2 cellular contexts compared by ENCODE assay signal in the genomic region with DNA sequence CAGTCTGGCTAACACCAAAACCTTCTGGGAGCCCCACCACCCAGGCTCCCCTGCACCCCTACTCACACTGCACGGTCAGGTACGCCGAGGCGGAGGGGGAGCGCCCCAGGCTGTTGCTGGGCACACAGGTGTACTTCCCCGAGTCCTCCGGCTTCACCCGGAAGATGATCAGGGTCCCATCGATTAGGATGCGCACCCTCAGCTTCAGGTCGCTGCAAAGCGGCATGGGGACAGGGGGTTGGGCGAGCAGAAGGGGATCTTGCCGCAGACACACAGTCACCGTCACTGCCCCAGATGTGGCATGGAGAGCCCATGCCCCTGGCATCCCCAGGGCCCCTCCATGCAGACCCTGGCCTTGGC.
TF ChIP-seq lines count a peak whose summit lies in the region.

No MANE protein-coding gene starts in this region.

TF ChIP-seq in neural cell, 6 proteins besides CTCF, POLR2A, EP300 and RAD21 (continued from another document):
- TF ChIP-seq REST (IDR thresholded peaks at IDR 0.05; ENCODE audit: borderline replicate concordance), result no peak
- TF ChIP-seq MXI1 (conservative IDR thresholded peaks at IDR 0.05; ENCODE audit: poor library complexity, severe bottlenecking), result no peak
TF ChIP-seq in neural cell: peak in this region for 0.

TF ChIP-seq in GM23338, 12 proteins besides CTCF, POLR2A, EP300 and RAD21 (continued from another document):
- TF ChIP-seq ZNF462 (CRISPR knock-in tag; IDR thresholded peaks at IDR 0.05), result no peak
